In the genomic region with DNA sequence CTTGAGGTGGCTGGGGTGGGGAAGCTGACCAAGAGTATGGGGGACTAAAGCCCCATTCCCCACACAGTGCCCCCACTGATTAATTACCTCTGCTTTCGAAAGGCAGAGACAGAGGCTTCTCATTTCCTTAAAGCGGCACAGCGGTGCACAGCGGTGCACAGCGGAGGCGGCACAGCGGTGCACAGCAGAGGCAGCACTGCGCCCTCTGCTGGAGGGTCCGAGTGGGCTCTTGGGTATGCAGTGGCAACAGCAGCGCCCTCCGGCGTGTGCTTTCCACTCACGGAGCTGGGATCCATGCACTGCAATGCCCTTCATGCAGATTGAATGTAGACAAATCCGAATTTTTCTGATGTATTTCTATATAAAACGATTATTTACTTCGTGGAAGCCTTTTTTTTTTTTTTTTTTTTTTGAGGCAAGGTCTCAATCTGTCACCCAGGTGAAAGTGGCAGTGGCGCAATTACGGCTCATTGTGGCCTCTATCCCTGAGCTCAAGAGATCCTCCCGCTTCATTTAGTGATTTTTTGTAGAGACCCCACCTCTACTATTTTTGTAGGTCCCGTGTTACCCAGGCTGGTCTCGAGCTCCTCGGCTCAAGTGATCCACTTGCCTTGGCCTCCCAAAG, we compare ENCODE assay signal across 7 cellular contexts. TPM values are rescaled to one million over a fixed set of nuclear protein-coding genes. Genes with fewer than 3 reads are reported as not detected.
DNase-seq lines count a peak whose midpoint lies in the region; ATAC-seq and TF ChIP-seq lines count a peak whose summit lies in the region.

No MANE protein-coding gene starts in this region.

- H3K4me3 ChIP-seq in OCI-LY1 (ENCODE audit: low read depth, low read length, poor library complexity, severe bottlenecking), result no peak overlapping the region
- no peak overlapping the region for H3K4me3 ChIP-seq in spleen

- H2AFZ ChIP-seq in OCI-LY1 (ENCODE audit: low read length), result no peak overlapping the region

- no peaks in the 10 kb centered on the region for H3K9me3 ChIP-seq in OCI-LY1 (ENCODE audit: low read length)
- no peaks in the 10 kb centered on the region for H3K9me3 ChIP-seq in spleen

- intact Hi-C loops in spleen (cut with DNase I; ENCODE audit: low total_unique reads), result no loop called here

- H4K20me1 ChIP-seq in OCI-LY1 (ENCODE audit: insufficient read depth, low read length), result no peaks in the 10 kb centered on the region

- H3K27me3 ChIP-seq in OCI-LY1 (ENCODE audit: insufficient read depth, low read length), result no peaks in the 10 kb centered on the region
- H3K27me3 ChIP-seq in spleen (replicated peaks in 1 of 7), result peaks cover 0 to 40% (median 4%) of the 10 kb centered on the region in 7 donors

- TF ChIP-seq CTCF in OCI-LY1 (IDR thresholded peaks at IDR 0.05; ENCODE audit: low read length) (peak; percentile 97), spleen (IDR thresholded peaks at IDR 0.05 in 8 of 11, conservative IDR thresholded peaks at IDR 0.05 in 3 of 11) (peak; percentile 24 to 80 (median 63))

- H3K9ac ChIP-seq in OCI-LY1 (ENCODE audit: low read length), result no peak overlapping the region

- 27 to 42% (median 30%) methylated on average over 22 of the region's 22 CpGs for WGBS in spleen, 5 donors

- ATAC-seq in GM18858 (IDR thresholded peaks at IDR 0.05; ENCODE audit: unreplicated experiment) (peak; percentile 97), HG02763 (IDR thresholded peaks at IDR 0.05; ENCODE audit: unreplicated experiment) (peak; percentile 89)

- peak overlapping the region; percentile 16; the same call in 1 of the 2 replicates for H3K4me2 ChIP-seq in OCI-LY1 (ENCODE audit: low read length)

- H3K4me1 ChIP-seq in OCI-LY1 (ENCODE audit: insufficient read depth, low read length, severe bottlenecking) (no peaks in the 10 kb centered on the region), spleen (peaks cover 0 to 12% (median 3%) of the 10 kb centered on the region in 6 donors)

- no peaks in the 10 kb centered on the region for H3F3A ChIP-seq in OCI-LY1 (ENCODE audit: insufficient read depth, low read length)

- H3K27ac ChIP-seq in OCI-LY1 (ENCODE audit: low read depth, low read length, poor library complexity, severe bottlenecking) (no peak overlapping the region), spleen (no peak overlapping the region)

- H3K79me2 ChIP-seq in OCI-LY1 (ENCODE audit: insufficient read depth, low read length), result no peaks in the 10 kb centered on the region

- no peaks in the 10 kb centered on the region for H3K36me3 ChIP-seq in OCI-LY1 (ENCODE audit: insufficient read depth, low read length)
- H3K36me3 ChIP-seq in spleen, result no peaks in the 10 kb centered on the region

- no peaks in the 10 kb centered on the region for H3K9me2 ChIP-seq in OCI-LY1 (ENCODE audit: low read depth, low read length)

- DNase-seq in activated T-helper 1 cell treated with anti-CD3 and anti-CD28 coated beads, Interleukin-2, amount 50 U/mL, for 16 hours (ENCODE audit: low read depth in 1 of 2, low spot score in 1 of 2), result peak; percentile 40 to 47
- DNase-seq in glomerular visceral epithelial cell (ENCODE audit: extremely low spot score) (peak; percentile 37), spleen (peak; percentile 93), mesenteric fat pad (ENCODE audit: low spot score) (no peak)

- no peak for TF ChIP-seq POLR2A in spleen (IDR thresholded peaks at IDR 0.05)

RNA-seq across cellular contexts. Expression of gene PRPS2, which starts 19.7 kb away (rescaled TPM):
- total RNA-seq in spleen (10 to 100 TPM; 18.6 to 34.9 (median 25.6) TPM), mesenteric fat pad (17.6 TPM)
- polyA plus RNA-seq in spleen, result 10 to 100 TPM; 19.9 to 26.0 (median 24.2) TPM
